Comparison of ENCODE assay signal across 25 cellular contexts in genomic region chr12:15853877-15854276, GRCh38.
"Had no signal": no experiment of that assay in that cellular context is flagged by ENCODE, and none has a peak within 500 bp of the region (broad histone marks: within the 10 kb centered on the region; RNA-seq: fewer than 3 reads in every experiment).

No MANE protein-coding gene starts in this region.

- DNase-seq: colonic mucosa; effector CD8-positive, alpha-beta T cell; endodermal cell; foreskin fibroblast; gastrocnemius medialis; head of caudate nucleus; kidney; left cardiac atrium; left lung; natural killer cell; stimulated activated CD4-positive, alpha-beta T cell treated with anti-CD3 and anti-CD28 coated beads, Interleukin-12 subunit alpha, Interleukin-12 subunit beta, amount 100 ng/mL, for 4 hours; stimulated activated CD4-positive, alpha-beta T cell treated with anti-CD3 and anti-CD28 coated beads, Interleukin-1b, Interleukin-23, amount 100 ng/mL, for 48 hours; stimulated activated CD4-positive, alpha-beta T cell treated with anti-CD3 and anti-CD28 coated beads, Interleukin-4, amount 100 ng/mL, for 1 hour; stimulated activated CD8-positive, alpha-beta memory T cell treated with anti-CD3 and anti-CD28 coated beads, Interleukin-4, amount 100 ng/mL, for 48 hours; stimulated activated naive CD4-positive, alpha-beta T cell; stimulated activated naive CD8-positive, alpha-beta T cell treated with anti-CD3 and anti-CD28 coated beads, Interleukin-15, amount 100 ng/mL, for 72 hours; thyroid gland had no signal

- H3K4me2 ChIP-seq: smooth muscle cell had no signal

- FAIRE-seq: kidney had no signal

- H3K4me1 Mint-ChIP-seq: natural killer cell; stimulated activated naive CD8-positive, alpha-beta T cell treated with anti-CD3 and anti-CD28 coated beads, Interleukin-15, amount 100 ng/mL, for 72 hours had no signal

- H3K4me1 ChIP-seq: left lung, prostate gland, right atrium auricular region had no signal

- H3K9me3 ChIP-seq: colonic mucosa, gastrocnemius medialis, left lung, neutrophil, prostate gland, right atrium auricular region, thyroid gland had no signal

- ATAC-seq: esophagus mucosa; gastrocnemius medialis; left cardiac atrium; left lung; natural killer cell; sciatic nerve; stimulated activated naive CD8-positive, alpha-beta T cell treated with anti-CD3 and anti-CD28 coated beads, Interleukin-15, amount 100 ng/mL, for 72 hours had no signal

- H3K27me3 ChIP-seq: colonic mucosa, gastrocnemius medialis, left lung, neutrophil, right atrium auricular region, thyroid gland had no signal

- H3K36me3 ChIP-seq: colonic mucosa, gastrocnemius medialis, left lung, neutrophil, prostate gland, right atrium auricular region, thyroid gland had no signal

- H3K27ac ChIP-seq: colonic mucosa, gastrocnemius medialis, left lung, neutrophil, prostate gland, right atrium auricular region, thyroid gland had no signal

- H3K9me3 Mint-ChIP-seq: dendritic cell treated with granulocyte-macrophage colony-stimulating factor and Interleukin-4, amounts not matched to agents 40 ng/mL and 50 ng/mL, for 4 days; endodermal cell; natural killer cell; stimulated activated naive CD8-positive, alpha-beta T cell treated with anti-CD3 and anti-CD28 coated beads, Interleukin-15, amount 100 ng/mL, for 72 hours; type B pancreatic cell had no signal

- H3K4me3 Mint-ChIP-seq: dendritic cell treated with granulocyte-macrophage colony-stimulating factor and Interleukin-4, amounts not matched to agents 40 ng/mL and 50 ng/mL, for 4 days; endodermal cell; natural killer cell; stimulated activated naive CD8-positive, alpha-beta T cell treated with anti-CD3 and anti-CD28 coated beads, Interleukin-15, amount 100 ng/mL, for 72 hours; type B pancreatic cell had no signal

- H3K36me3 Mint-ChIP-seq: natural killer cell, type B pancreatic cell had no signal

- H3K27me3 Mint-ChIP-seq: dendritic cell treated with granulocyte-macrophage colony-stimulating factor and Interleukin-4, amounts not matched to agents 40 ng/mL and 50 ng/mL, for 4 days; stimulated activated naive CD8-positive, alpha-beta T cell treated with anti-CD3 and anti-CD28 coated beads, Interleukin-15, amount 100 ng/mL, for 72 hours had no signal

- H3K4me3 ChIP-seq: colonic mucosa, gastrocnemius medialis, left lung, prostate gland, right atrium auricular region, smooth muscle cell, thyroid gland had no signal

- H3K27ac Mint-ChIP-seq: dendritic cell treated with granulocyte-macrophage colony-stimulating factor and Interleukin-4, amounts not matched to agents 40 ng/mL and 50 ng/mL, for 4 days; endodermal cell; natural killer cell; type B pancreatic cell had no signal
